In genomic region chr17:1009411-1010085, GRCh38 we compare ENCODE assay signal across 1 cellular context.
TF ChIP-seq lines count a peak whose summit lies in the region.

No MANE protein-coding gene starts in this region.

TF ChIP-seq in SK-N-SH treated with all-trans-retinoic acid at 6 μM for 48 hours, 23 proteins besides CTCF, POLR2A, EP300 and RAD21 (continued from another document):
- TF ChIP-seq TSHZ2 (CRISPR knock-in tag; IDR thresholded peaks at IDR 0.05) (no peak), RARB (CRISPR knock-in tag; IDR thresholded peaks at IDR 0.05) (no peak)
TF ChIP-seq in SK-N-SH treated with all-trans-retinoic acid at 6 μM for 48 hours: peak in this region for 0.
